In genomic region chr11:116211166-116211565, GRCh38 we compare ENCODE assay signal across 14 cellular contexts.
DNase-seq lines count a peak whose midpoint lies in the region; ATAC-seq and TF ChIP-seq lines count a peak whose summit lies in the region.
"Had no signal": no experiment of that assay in that cellular context is flagged by ENCODE, and none has a peak within 500 bp of the region (broad histone marks: within the 10 kb centered on the region; RNA-seq: fewer than 3 reads in every experiment).

No MANE protein-coding gene starts in this region.

- H3K9ac ChIP-seq in neural progenitor cell, result no peak overlapping the region

- WGBS in right cardiac atrium, result 83% methylated on average over 6 of the region's 6 CpGs

- H2AFZ ChIP-seq in neural progenitor cell (replicated peaks) (no peak overlapping the region), PC-9 (no peak overlapping the region)

- no peak overlapping the region for H3K4me2 ChIP-seq in neural progenitor cell
- H3K4me2 ChIP-seq in PC-9, result no peak overlapping the region

- H3K4me3 Mint-ChIP-seq in neural progenitor cell, result no peak overlapping the region
- no peak overlapping the region for H3K4me3 Mint-ChIP-seq in activated CD8-positive, alpha-beta T cell treated with anti-CD3 and anti-CD28 coated beads, Interleukin-2, amount 10 ng/mL, durations not matched to agents 7 days and 5 days
- H3K4me3 Mint-ChIP-seq: CD4-positive, CD25-positive, alpha-beta regulatory T cell; CD8-positive, alpha-beta memory T cell had no signal

- H3K36me3 ChIP-seq in HEK293 (ENCODE audit: control insufficient read depth in 2 of 2, insufficient read depth in 1 of 2, low read length in 2 of 2) (no peaks in the 10 kb centered on the region), neural progenitor cell (no peaks in the 10 kb centered on the region), PC-9 (ENCODE audit: low read depth) (no peaks in the 10 kb centered on the region)
- H3K36me3 ChIP-seq: BE2C, HAP-1 had no signal

- no peaks in the 10 kb centered on the region for H3K4me1 ChIP-seq in HEK293 (ENCODE audit: control insufficient read depth, insufficient read depth, low read length)
- peaks cover 7% of the 10 kb centered on the region for H3K4me1 ChIP-seq in neural progenitor cell
- H3K4me1 ChIP-seq in PC-9 (replicated peaks; ENCODE audit: insufficient read depth), result no peaks in the 10 kb centered on the region
- H3K4me1 ChIP-seq in right cardiac atrium (ENCODE audit: control insufficient read depth, insufficient read depth, low read length), result no peaks in the 10 kb centered on the region
- H3K4me1 ChIP-seq: HAP-1 had no signal

- H3F3A ChIP-seq in neural progenitor cell (ENCODE audit: low read depth) (no peaks in the 10 kb centered on the region), PC-9 (ENCODE audit: insufficient read depth, low read depth) (no peaks in the 10 kb centered on the region)

- H4K20me1 ChIP-seq in neural progenitor cell (ENCODE audit: low read depth) (no peaks in the 10 kb centered on the region), PC-9 (ENCODE audit: insufficient read depth) (no peaks in the 10 kb centered on the region; the same call in 1 of the 2 replicates)

- CTCF ChIA-PET in HEK293 (lab: Yijun Ruan, JAX), result interaction anchor here (0.7 to 1.3 kb wide), 2 partner anchors 33 to 1235 kb away, joined by 3 to 4 read pairs; no protein-coding TSS in a partner anchor
- CTCF ChIA-PET in PC-9 (lab: Charles Lee), result no interaction called here
- CTCF ChIA-PET in activated CD8-positive, alpha-beta T cell treated with anti-CD3 and anti-CD28 coated beads, Interleukin-2, amount 10 ng/mL, durations not matched to agents 7 days and 5 days (lab: Charles Lee), result no interaction called here

- ATAC-seq in activated CD8-positive, alpha-beta T cell treated with anti-CD3 and anti-CD28 coated beads, Interleukin-2, amount 10 ng/mL, durations not matched to agents 7 days and 5 days, result no peak
- no peak for ATAC-seq in right cardiac atrium

- H3K9me2 ChIP-seq in PC-9 (ENCODE audit: insufficient read depth), result no peaks in the 10 kb centered on the region

- intact Hi-C loops in PC-9 (cut with micrococcal nuclease; ENCODE audit: unreplicated experiment), result no loop called here
- intact Hi-C loops in right cardiac atrium (cut with DNase I), result no loop called here

- H3K4me1 Mint-ChIP-seq in neural progenitor cell, result peaks cover 28% of the 10 kb centered on the region
- H3K4me1 Mint-ChIP-seq in activated CD8-positive, alpha-beta T cell treated with anti-CD3 and anti-CD28 coated beads, Interleukin-2, amount 10 ng/mL, durations not matched to agents 7 days and 5 days (ENCODE audit: low read depth), result no peaks in the 10 kb centered on the region
- H3K4me1 Mint-ChIP-seq: CD4-positive, CD25-positive, alpha-beta regulatory T cell; CD8-positive, alpha-beta memory T cell had no signal

- POLR2A ChIA-PET in HEK293 (lab: Yijun Ruan, JAX) (no interaction called here), PC-9 (lab: Charles Lee; ENCODE audit: unreplicated experiment) (no interaction called here)
- POLR2A ChIA-PET in activated CD8-positive, alpha-beta T cell treated with anti-CD3 and anti-CD28 coated beads, Interleukin-2, amount 10 ng/mL, durations not matched to agents 7 days and 5 days (lab: Charles Lee), result no interaction called here

- TF ChIP-seq CTCF in HEK293 (tag by site-specific recombination; IDR thresholded peaks at IDR 0.05) (no peak), neural progenitor cell (IDR thresholded peaks at IDR 0.05) (no peak), PC-9 (conservative IDR thresholded peaks at IDR 0.05) (no peak)

- DNase-seq in left kidney (ENCODE audit: low read depth, low spot score) (peak; percentile 39), neural progenitor cell (ENCODE audit: low spot score) (no peak), PC-9 (no peak), right cardiac atrium (no peak)
- no peak for DNase-seq in activated CD8-positive, alpha-beta T cell treated with anti-CD3 and anti-CD28 coated beads, Interleukin-2, amount 10 ng/mL, durations not matched to agents 7 days and 5 days
- DNase-seq: ACHN; BE2C; CD4-positive, CD25-positive, alpha-beta regulatory T cell; CD8-positive, alpha-beta memory T cell; COR-L47; GDM1 had no signal

- H3K27ac ChIP-seq in HEK293 (ENCODE audit: extremely low read depth, low read depth, low read length) (no peak overlapping the region), neural progenitor cell (no peak overlapping the region), PC-9 (no peak overlapping the region), right cardiac atrium (ENCODE audit: low read length) (no peak overlapping the region)
- H3K27ac ChIP-seq: HL-60 had no signal

- no peaks in the 10 kb centered on the region for H3K36me3 Mint-ChIP-seq in neural progenitor cell
- H3K36me3 Mint-ChIP-seq in activated CD8-positive, alpha-beta T cell treated with anti-CD3 and anti-CD28 coated beads, Interleukin-2, amount 10 ng/mL, durations not matched to agents 7 days and 5 days (ENCODE audit: low read depth), result no peaks in the 10 kb centered on the region
- H3K36me3 Mint-ChIP-seq: CD4-positive, CD25-positive, alpha-beta regulatory T cell; CD8-positive, alpha-beta memory T cell had no signal

- no peaks in the 10 kb centered on the region for H3K9me3 Mint-ChIP-seq in neural progenitor cell
- H3K9me3 Mint-ChIP-seq in activated CD8-positive, alpha-beta T cell treated with anti-CD3 and anti-CD28 coated beads, Interleukin-2, amount 10 ng/mL, durations not matched to agents 7 days and 5 days (ENCODE audit: insufficient read depth), result no peaks in the 10 kb centered on the region
- H3K9me3 Mint-ChIP-seq: CD8-positive, alpha-beta memory T cell had no signal

- H3K27me3 ChIP-seq in neural progenitor cell, result no peaks in the 10 kb centered on the region
- H3K27me3 ChIP-seq in PC-9 (ENCODE audit: insufficient read depth, low read depth), result peaks cover 79% of the 10 kb centered on the region
- no peaks in the 10 kb centered on the region for H3K27me3 ChIP-seq in right cardiac atrium (ENCODE audit: control insufficient read depth, insufficient read depth)
- H3K27me3 ChIP-seq: BE2C had no signal

- no TSS peak for BruUV-seq in PC-9 (replicated peaks; lab: Mats Ljungman, UMichigan)

- peak overlapping the region; percentile 70 for H3K27ac Mint-ChIP-seq in neural progenitor cell
- H3K27ac Mint-ChIP-seq in activated CD8-positive, alpha-beta T cell treated with anti-CD3 and anti-CD28 coated beads, Interleukin-2, amount 10 ng/mL, durations not matched to agents 7 days and 5 days, result no peak overlapping the region
- H3K27ac Mint-ChIP-seq: CD4-positive, CD25-positive, alpha-beta regulatory T cell; CD8-positive, alpha-beta memory T cell had no signal

- H3K4me3 ChIP-seq in HEK293 (ENCODE audit: low read depth, low read length) (no peak overlapping the region), neural progenitor cell (no peak overlapping the region), PC-9 (no peak overlapping the region), right cardiac atrium (ENCODE audit: low read length) (no peak overlapping the region)
- H3K4me3 ChIP-seq: HAP-1 had no signal

- H3K9me3 ChIP-seq in HEK293 (ENCODE audit: control insufficient read depth, insufficient read depth, low read depth, low read length), result no peaks in the 10 kb centered on the region
- H3K9me3 ChIP-seq in neural progenitor cell (ENCODE audit: low read depth), result no peaks in the 10 kb centered on the region
- H3K9me3 ChIP-seq in PC-9 (ENCODE audit: insufficient read depth, low read depth), result no peaks in the 10 kb centered on the region
- no peaks in the 10 kb centered on the region for H3K9me3 ChIP-seq in right cardiac atrium (ENCODE audit: control insufficient read depth, low read length)
- H3K9me3 ChIP-seq: BE2C, HAP-1 had no signal

- peaks cover 4% of the 10 kb centered on the region for H3K27me3 Mint-ChIP-seq in neural progenitor cell (ENCODE audit: insufficient read depth, low read depth)
- H3K27me3 Mint-ChIP-seq in activated CD8-positive, alpha-beta T cell treated with anti-CD3 and anti-CD28 coated beads, Interleukin-2, amount 10 ng/mL, durations not matched to agents 7 days and 5 days (ENCODE audit: low read depth), result no peaks in the 10 kb centered on the region

- no peaks in the 10 kb centered on the region for H3K79me2 ChIP-seq in neural progenitor cell (ENCODE audit: low read depth)
- no peaks in the 10 kb centered on the region for H3K79me2 ChIP-seq in PC-9 (ENCODE audit: low read depth)

TF ChIP-seq in HEK293, 187 proteins besides CTCF, POLR2A, EP300 and RAD21:
- TF ChIP-seq ZSCAN5A (tag by site-specific recombination; IDR thresholded peaks at IDR 0.05) (no peak), ZXDB (tag by site-specific recombination; IDR thresholded peaks at IDR 0.05) (no peak), ZNF791 (tag by site-specific recombination; IDR thresholded peaks at IDR 0.05) (no peak), ZFP41 (tag by site-specific recombination; IDR thresholded peaks at IDR 0.05; ENCODE audit: borderline replicate concordance) (no peak), ZNF621 (tag by site-specific recombination; IDR thresholded peaks at IDR 0.05) (no peak), FEZF1 (tag by site-specific recombination; IDR thresholded peaks at IDR 0.05) (peak; percentile 52; the same call in 1 of the 2 replicates)
